In the genomic region with DNA sequence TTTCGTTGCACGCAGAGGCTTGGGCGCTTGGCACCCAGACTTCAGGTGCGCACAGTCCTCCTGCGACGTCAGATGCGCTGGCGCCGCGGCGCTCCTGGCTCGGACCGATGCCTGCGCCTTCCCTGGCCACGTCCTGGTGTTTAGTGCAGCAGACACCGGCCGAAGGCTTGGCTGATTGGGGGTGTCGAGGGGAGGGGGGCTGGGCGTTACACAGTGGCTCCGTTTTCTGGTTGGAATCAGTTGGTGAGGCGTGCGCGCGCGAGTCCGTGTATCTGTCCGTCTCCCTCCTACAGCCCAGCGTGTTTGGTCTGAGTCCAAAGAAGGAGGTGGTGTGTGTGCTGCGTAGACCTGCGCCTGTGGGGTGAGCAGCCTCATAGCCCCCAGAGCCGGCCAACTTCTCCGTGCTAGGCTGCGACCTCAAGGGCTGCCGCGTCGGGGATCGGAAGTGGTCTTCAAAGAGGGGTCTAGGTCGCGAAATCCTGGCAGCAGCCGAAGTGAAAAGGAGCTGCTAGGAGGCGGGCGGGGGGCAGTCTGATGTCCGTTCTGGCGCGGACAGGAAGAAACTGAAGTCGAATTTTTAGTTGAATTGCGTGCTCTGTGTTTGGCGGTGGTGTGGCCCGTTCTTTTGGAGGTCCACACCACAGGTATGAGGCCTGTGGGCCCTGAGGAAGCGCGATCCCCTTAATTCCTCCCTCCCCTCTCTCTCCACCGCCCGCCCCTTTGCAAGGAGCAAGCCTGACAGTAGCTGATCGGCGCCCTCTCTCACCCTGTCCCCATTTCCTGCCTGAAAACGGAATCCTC, we compare ENCODE assay signal across 2 cellular contexts.
TF ChIP-seq lines count a peak whose summit lies in the region.

No MANE protein-coding gene starts in this region.

TF ChIP-seq in A549, 52 proteins besides CTCF, POLR2A, EP300 and RAD21 (continued from another document):
- TF ChIP-seq HEYL (CRISPR knock-in tag; IDR thresholded peaks at IDR 0.05): no peak
- no peak for TF ChIP-seq SREBF2 (IDR thresholded peaks at IDR 0.05)
- no peak for TF ChIP-seq TFCP2L1 (CRISPR knock-in tag; IDR thresholded peaks at IDR 0.05)

TF ChIP-seq in neural cell, 6 proteins besides CTCF, POLR2A, EP300 and RAD21 (continued from another document):
- TF ChIP-seq TAF1 (IDR thresholded peaks at IDR 0.05; ENCODE audit: low read depth): no peak
